11 cellular contexts compared by ENCODE assay signal in genomic region chr2:110104025-110104771, GRCh38. TPM values are rescaled to one million over a fixed set of nuclear protein-coding genes. Genes with fewer than 3 reads are reported as not detected.
DNase-seq lines count a peak whose midpoint lies in the region; TF ChIP-seq lines count a peak whose summit lies in the region.
"Had no signal": no experiment of that assay in that cellular context is flagged by ENCODE, and none has a peak within 500 bp of the region (broad histone marks: within the 10 kb centered on the region; RNA-seq: fewer than 3 reads in every experiment).

No MANE protein-coding gene starts in this region.

- H3K9me3 Mint-ChIP-seq in activated naive CD4-positive, alpha-beta T cell treated with anti-CD3 and anti-CD28 coated beads for 36 hours: no peaks in the 10 kb centered on the region
- H3K9me3 Mint-ChIP-seq: T-helper 1 cell treated with Interleukin-12 subunit alpha and Interleukin-12 subunit beta and Interleukin-4 antibody, amounts not matched to agents 30 μg/mL and 1 μg/mL, for 36 hours had no signal

- no peaks in the 10 kb centered on the region for H3K36me3 ChIP-seq in kidney epithelial cell (ENCODE audit: control insufficient read depth, insufficient read depth, low read length)
- H3K36me3 ChIP-seq: BLaER1 had no signal

- H3K4me1 Mint-ChIP-seq in activated naive CD4-positive, alpha-beta T cell treated with anti-CD3 and anti-CD28 coated beads for 36 hours (ENCODE audit: low read depth): peaks cover 20% of the 10 kb centered on the region

- in situ Hi-C loops in ACHN (cut with HindIII; ENCODE audit: low pct_ligation_motif_present, low pct_unique_long_range_greater_than_20kb, low sequenced_read_pairs): no loop called here

- no peaks in the 10 kb centered on the region for H3K27me3 ChIP-seq in kidney epithelial cell (ENCODE audit: control insufficient read depth, insufficient read depth, low read length)
- H3K27me3 ChIP-seq: BLaER1 had no signal

- no peak overlapping the region for H3K4me3 ChIP-seq in kidney epithelial cell (ENCODE audit: low read depth, low read length)
- H3K4me3 ChIP-seq: BLaER1 had no signal

- intact Hi-C loops in activated naive CD4-positive, alpha-beta T cell treated with anti-CD3 and anti-CD28 coated beads for 36 hours (cut with micrococcal nuclease): no loop called here

- DNase-seq in ACHN: peak; percentile 96
- peak; percentile 84 for DNase-seq in NCI-H1092 (lab: John Stamatoyannopoulos, UW)
- peak; percentile 47 to 57 for DNase-seq in SHP77 (lab: John Stamatoyannopoulos, UW)
- peak; percentile 99 for DNase-seq in kidney epithelial cell (ENCODE audit: low read depth)
- no peak for DNase-seq in activated naive CD4-positive, alpha-beta T cell treated with anti-CD3 and anti-CD28 coated beads for 36 hours
- DNase-seq in iPS-NIHi7 (ENCODE audit: extremely low spot score): no peak
- DNase-seq in foreskin melanocyte: no peak
- no peak for DNase-seq in NCI-H1048 (lab: John Stamatoyannopoulos, UW)
- DNase-seq: NCI-H526 had no signal

- CTCF ChIA-PET in activated naive CD4-positive, alpha-beta T cell treated with anti-CD3 and anti-CD28 coated beads for 36 hours (lab: Charles Lee): no interaction called here

- no peak for TF ChIP-seq CTCF in kidney epithelial cell (IDR thresholded peaks at IDR 0.05; ENCODE audit: insufficient read depth, low read length, poor library complexity, severe bottlenecking)

- H3K4me3 Mint-ChIP-seq in activated naive CD4-positive, alpha-beta T cell treated with anti-CD3 and anti-CD28 coated beads for 36 hours: no peak overlapping the region
- H3K4me3 Mint-ChIP-seq: T-helper 1 cell treated with Interleukin-12 subunit alpha and Interleukin-12 subunit beta and Interleukin-4 antibody, amounts not matched to agents 30 μg/mL and 1 μg/mL, for 36 hours had no signal

- H3K27me3 Mint-ChIP-seq in activated naive CD4-positive, alpha-beta T cell treated with anti-CD3 and anti-CD28 coated beads for 36 hours (ENCODE audit: low read depth): peaks cover 49% of the 10 kb centered on the region

- H3K27ac Mint-ChIP-seq in activated naive CD4-positive, alpha-beta T cell treated with anti-CD3 and anti-CD28 coated beads for 36 hours: no peak overlapping the region
- H3K27ac Mint-ChIP-seq: T-helper 1 cell treated with Interleukin-12 subunit alpha and Interleukin-12 subunit beta and Interleukin-4 antibody, amounts not matched to agents 30 μg/mL and 1 μg/mL, for 36 hours had no signal

- peaks cover 2% of the 10 kb centered on the region for H3K36me3 Mint-ChIP-seq in activated naive CD4-positive, alpha-beta T cell treated with anti-CD3 and anti-CD28 coated beads for 36 hours (ENCODE audit: low read depth)

RNA-seq across cellular contexts. Expression of gene MALL, which starts 11.4 kb away (rescaled TPM):
- 6.1 and 7.5 TPM in 2 replicates for total RNA-seq in kidney epithelial cell
- total RNA-seq in activated naive CD4-positive, alpha-beta T cell treated with anti-CD3 and anti-CD28 coated beads for 36 hours: under 1 TPM; 0.17 to 0.38 TPM

Comparison
In these comparisons a context has a peak if more than half of its experiments do, and no peak if none do; other contexts are left out.
1. DNase-seq: peak in ACHN (single experiment), NCI-H1092 (single experiment), SHP77 (2 of 2) and kidney epithelial cell (single experiment); none in activated naive CD4-positive, alpha-beta T cell treated with anti-CD3 and anti-CD28 coated beads for 36 hours (single experiment), iPS-NIHi7 (single experiment), foreskin melanocyte (single experiment) and NCI-H1048 (single experiment).